ENCODE assay signal across 21 cellular contexts in the genomic region with DNA sequence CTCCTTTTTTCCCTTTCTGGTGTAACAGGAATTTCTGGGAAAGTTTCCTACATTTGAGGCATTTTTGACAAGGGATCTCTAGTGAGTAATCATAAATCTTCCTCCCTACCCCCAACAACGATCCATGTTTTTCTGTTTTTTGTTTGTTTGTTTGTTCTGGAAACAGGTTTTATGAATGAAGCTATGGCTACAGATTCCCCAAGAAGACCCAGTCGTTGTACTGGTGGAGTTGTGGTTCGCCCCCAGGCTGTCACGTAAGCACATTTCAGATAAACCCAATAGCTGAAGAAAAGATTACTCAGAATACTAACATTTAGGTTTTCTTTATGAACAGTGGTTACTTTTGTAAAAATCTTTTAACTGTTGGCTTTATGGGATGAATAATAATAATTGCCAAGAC. TPM values are rescaled to one million over a fixed set of nuclear protein-coding genes. Genes with fewer than 3 reads are reported as not detected.
DNase-seq lines count a peak whose midpoint lies in the region; ATAC-seq lines count a peak whose summit lies in the region.
"Had no signal": no experiment of that assay in that cellular context is flagged by ENCODE, and none has a peak within 500 bp of the region (broad histone marks: within the 10 kb centered on the region; RNA-seq: fewer than 3 reads in every experiment).

No MANE protein-coding gene starts in this region.

- no peaks in the 10 kb centered on the region for H3K27me3 ChIP-seq in naive thymus-derived CD4-positive, alpha-beta T cell (ENCODE audit: control insufficient read depth in 2 of 2, insufficient read depth in 2 of 2, low read length in 2 of 2)
- H3K27me3 ChIP-seq in aorta (ENCODE audit: control insufficient read depth in 1 of 2, insufficient read depth in 2 of 2, low read length in 1 of 2): no peaks in the 10 kb centered on the region

- no peaks in the 10 kb centered on the region for H3K27me3 Mint-ChIP-seq in activated naive CD8-positive, alpha-beta T cell
- no peaks in the 10 kb centered on the region for H3K27me3 Mint-ChIP-seq in activated naive CD8-positive, alpha-beta T cell treated with anti-CD3 and anti-CD28 coated beads for 36 hours
- no peaks in the 10 kb centered on the region for H3K27me3 Mint-ChIP-seq in activated T-helper 1 cell treated with anti-CD3 and anti-CD28 coated beads, Interleukin-12 subunit alpha, Interleukin-12 subunit beta, Interleukin-2, Interleukin-4 antibody, amounts not matched to agents 30 ng/mL and 10 ng/mL and 1 ng/mL, durations not matched to agents 14 hours and 24 hours and 36 hours (ENCODE audit: insufficient read depth)
- no peaks in the 10 kb centered on the region for H3K27me3 Mint-ChIP-seq in naive thymus-derived CD4-positive, alpha-beta T cell
- H3K27me3 Mint-ChIP-seq: stimulated activated memory B cell treated with anti-CD40 and anti-IgM and Interleukin-4, amounts not matched to agents 10 μg/mL and 1 μg/mL and 100 μg/mL, for 72 hours had no signal

- H3K4me1 Mint-ChIP-seq in activated naive CD8-positive, alpha-beta T cell (ENCODE audit: low read depth): peaks cover 21% of the 10 kb centered on the region
- H3K4me1 Mint-ChIP-seq in activated naive CD8-positive, alpha-beta T cell treated with anti-CD3 and anti-CD28 coated beads for 36 hours: peaks cover 14% of the 10 kb centered on the region
- peaks cover 19% of the 10 kb centered on the region for H3K4me1 Mint-ChIP-seq in activated T-helper 1 cell treated with anti-CD3 and anti-CD28 coated beads, Interleukin-12 subunit alpha, Interleukin-12 subunit beta, Interleukin-2, Interleukin-4 antibody, amounts not matched to agents 30 ng/mL and 10 ng/mL and 1 ng/mL, durations not matched to agents 14 hours and 24 hours and 36 hours (ENCODE audit: low read depth)
- H3K4me1 Mint-ChIP-seq in naive thymus-derived CD4-positive, alpha-beta T cell: peaks cover 10 to 30% (median 25%) of the 10 kb centered on the region in 7 donors

- peak overlapping the region; percentile 44 for H3K4me3 Mint-ChIP-seq in activated naive CD8-positive, alpha-beta T cell
- no peak overlapping the region for H3K4me3 Mint-ChIP-seq in activated naive CD8-positive, alpha-beta T cell treated with anti-CD3 and anti-CD28 coated beads for 36 hours
- peak overlapping the region; percentile 76 for H3K4me3 Mint-ChIP-seq in activated T-helper 1 cell treated with anti-CD3 and anti-CD28 coated beads, Interleukin-12 subunit alpha, Interleukin-12 subunit beta, Interleukin-2, Interleukin-4 antibody, amounts not matched to agents 30 ng/mL and 10 ng/mL and 1 ng/mL, durations not matched to agents 14 hours and 24 hours and 36 hours
- peak overlapping the region in 9 of 10 donors; percentile 10 to 99 (median 58) for H3K4me3 Mint-ChIP-seq in naive thymus-derived CD4-positive, alpha-beta T cell
- H3K4me3 Mint-ChIP-seq: stimulated activated memory B cell treated with anti-CD40 and anti-IgM and Interleukin-4, amounts not matched to agents 10 μg/mL and 1 μg/mL and 100 μg/mL, for 72 hours had no signal

- no peak overlapping the region for H3K4me3 ChIP-seq in naive thymus-derived CD4-positive, alpha-beta T cell (ENCODE audit: low read length)
- no peak overlapping the region for H3K4me3 ChIP-seq in aorta (ENCODE audit: low read length in 2 of 2)
- H3K4me3 ChIP-seq: prostate gland had no signal

- no peak overlapping the region for H3K27ac Mint-ChIP-seq in activated naive CD8-positive, alpha-beta T cell
- no peak overlapping the region for H3K27ac Mint-ChIP-seq in activated naive CD8-positive, alpha-beta T cell treated with anti-CD3 and anti-CD28 coated beads for 36 hours
- H3K27ac Mint-ChIP-seq in activated T-helper 1 cell treated with anti-CD3 and anti-CD28 coated beads, Interleukin-12 subunit alpha, Interleukin-12 subunit beta, Interleukin-2, Interleukin-4 antibody, amounts not matched to agents 30 ng/mL and 10 ng/mL and 1 ng/mL, durations not matched to agents 14 hours and 24 hours and 36 hours: no peak overlapping the region
- peak overlapping the region in 1 of 9 donors; percentile 41 for H3K27ac Mint-ChIP-seq in naive thymus-derived CD4-positive, alpha-beta T cell
- H3K27ac Mint-ChIP-seq: stimulated activated memory B cell treated with anti-CD40 and anti-IgM and Interleukin-4, amounts not matched to agents 10 μg/mL and 1 μg/mL and 100 μg/mL, for 72 hours had no signal

- 77 to 85% methylated on average over 4 of the region's 4 CpGs for WGBS in aorta, 2 donors

- H3K9me3 ChIP-seq in naive thymus-derived CD4-positive, alpha-beta T cell (ENCODE audit: control insufficient read depth in 2 of 3, low read length in 3 of 3): no peaks in the 10 kb centered on the region
- H3K9me3 ChIP-seq in aorta (ENCODE audit: control insufficient read depth, low read length): no peaks in the 10 kb centered on the region
- H3K9me3 ChIP-seq: prostate gland had no signal

- H3K4me1 ChIP-seq in naive thymus-derived CD4-positive, alpha-beta T cell (ENCODE audit: control insufficient read depth in 2 of 2, insufficient read depth in 2 of 2, low read length in 2 of 2): peaks cover 0 to 5% of the 10 kb centered on the region in 2 donors
- no peaks in the 10 kb centered on the region for H3K4me1 ChIP-seq in aorta (ENCODE audit: control insufficient read depth in 1 of 2, insufficient read depth in 2 of 2, low read length in 2 of 2)
- H3K4me1 ChIP-seq: prostate gland had no signal

- peaks cover 7% of the 10 kb centered on the region for H3K36me3 Mint-ChIP-seq in activated naive CD8-positive, alpha-beta T cell
- H3K36me3 Mint-ChIP-seq in activated naive CD8-positive, alpha-beta T cell treated with anti-CD3 and anti-CD28 coated beads for 36 hours: no peaks in the 10 kb centered on the region
- no peaks in the 10 kb centered on the region for H3K36me3 Mint-ChIP-seq in activated T-helper 1 cell treated with anti-CD3 and anti-CD28 coated beads, Interleukin-12 subunit alpha, Interleukin-12 subunit beta, Interleukin-2, Interleukin-4 antibody, amounts not matched to agents 30 ng/mL and 10 ng/mL and 1 ng/mL, durations not matched to agents 14 hours and 24 hours and 36 hours (ENCODE audit: low read depth)
- H3K36me3 Mint-ChIP-seq in naive thymus-derived CD4-positive, alpha-beta T cell: peaks cover 0 to 18% (median 0%) of the 10 kb centered on the region in 5 donors

- no peak overlapping the region for H3K27ac ChIP-seq in naive thymus-derived CD4-positive, alpha-beta T cell (ENCODE audit: low read depth, low read length)
- H3K27ac ChIP-seq in aorta (ENCODE audit: low read depth in 1 of 2, low read length in 2 of 2): no peak overlapping the region
- H3K27ac ChIP-seq: prostate gland, WERI-Rb-1 had no signal

- intact Hi-C loops in activated T-helper 1 cell treated with anti-CD3 and anti-CD28 coated beads, Interleukin-12 subunit alpha, Interleukin-12 subunit beta, Interleukin-2, Interleukin-4 antibody, amounts not matched to agents 30 ng/mL and 10 ng/mL and 1 ng/mL, durations not matched to agents 14 hours and 24 hours and 36 hours (cut with micrococcal nuclease): loop anchor here (5.0 to 10.0 kb wide), 3 partner anchors 543 to 1743 kb away; a partner anchor contains a TSS
- intact Hi-C loops in naive thymus-derived CD4-positive, alpha-beta T cell (cut with micrococcal nuclease): loop anchor here (5.0 to 10.0 kb wide), 5 partner anchors 733 to 1798 kb away; a partner anchor contains a TSS
- intact Hi-C loops in aorta (cut with DNase I): no loop called here

- H3K9me3 Mint-ChIP-seq in activated naive CD8-positive, alpha-beta T cell (ENCODE audit: low read depth): no peaks in the 10 kb centered on the region
- no peaks in the 10 kb centered on the region for H3K9me3 Mint-ChIP-seq in activated naive CD8-positive, alpha-beta T cell treated with anti-CD3 and anti-CD28 coated beads for 36 hours
- H3K9me3 Mint-ChIP-seq in activated T-helper 1 cell treated with anti-CD3 and anti-CD28 coated beads, Interleukin-12 subunit alpha, Interleukin-12 subunit beta, Interleukin-2, Interleukin-4 antibody, amounts not matched to agents 30 ng/mL and 10 ng/mL and 1 ng/mL, durations not matched to agents 14 hours and 24 hours and 36 hours: no peaks in the 10 kb centered on the region
- no peaks in the 10 kb centered on the region for H3K9me3 Mint-ChIP-seq in naive thymus-derived CD4-positive, alpha-beta T cell

- peaks cover 0 to 8% (median 0%) of the 10 kb centered on the region in 3 experiments for H3K36me3 ChIP-seq in naive thymus-derived CD4-positive, alpha-beta T cell (ENCODE audit: control insufficient read depth in 2 of 3, insufficient read depth in 3 of 3, low read length in 3 of 3)
- no peaks in the 10 kb centered on the region for H3K36me3 ChIP-seq in aorta (ENCODE audit: control insufficient read depth in 1 of 2, insufficient read depth in 2 of 2, low read length in 1 of 2)
- H3K36me3 ChIP-seq: prostate gland, WERI-Rb-1 had no signal

- CTCF ChIA-PET in naive thymus-derived CD4-positive, alpha-beta T cell (lab: Charles Lee): no interaction called here

- DNase-seq in activated naive CD8-positive, alpha-beta T cell treated with anti-CD3 and anti-CD28 coated beads for 36 hours: no peak
- DNase-seq in activated T-helper 1 cell treated with anti-CD3 and anti-CD28 coated beads, Interleukin-12 subunit alpha, Interleukin-12 subunit beta, Interleukin-2, Interleukin-4 antibody, amounts not matched to agents 30 ng/mL and 10 ng/mL and 1 ng/mL, durations not matched to agents 14 hours and 24 hours and 36 hours (ENCODE audit: low spot score): no peak
- no peak for DNase-seq in naive thymus-derived CD4-positive, alpha-beta T cell
- DNase-seq in aorta (no peak), NCI-H226 (no peak)
- DNase-seq: activated effector memory CD4-positive, alpha-beta T cell treated with anti-CD3 and anti-CD28 coated beads, Interleukin-2, amount 50 U/mL, for 16 hours; amygdala; central memory CD4-positive, alpha-beta T cell; DMS79 treated with DMSO at 0.1 percent for 48 hours; foreskin fibroblast; H7; hippocampal formation; KG1; NCI-H187; NCI-H2227 treated with DMSO at 0.1 percent for 48 hours; OCI-M1; WERI-Rb-1 had no signal

- POLR2A ChIA-PET in naive thymus-derived CD4-positive, alpha-beta T cell (lab: Charles Lee): no interaction called here

- ATAC-seq in naive thymus-derived CD4-positive, alpha-beta T cell: no peak
- ATAC-seq in aorta (ENCODE audit: low FRiP score): no peak
- ATAC-seq in HG02981 (IDR thresholded peaks at IDR 0.05; ENCODE audit: unreplicated experiment): no peak
- ATAC-seq: stimulated activated memory B cell treated with anti-CD40 and anti-IgM and Interleukin-4, amounts not matched to agents 10 μg/mL and 1 μg/mL and 100 μg/mL, for 72 hours had no signal

RNA-seq across cellular contexts. Expression of a gene that starts 1.6 kb away (rescaled TPM):
- 1 to 10 TPM; 4.9 to 7.0 TPM for total RNA-seq in activated naive CD8-positive, alpha-beta T cell treated with anti-CD3 and anti-CD28 coated beads for 36 hours
- total RNA-seq in activated T-helper 1 cell treated with anti-CD3 and anti-CD28 coated beads, Interleukin-12 subunit alpha, Interleukin-12 subunit beta, Interleukin-2, Interleukin-4 antibody, amounts not matched to agents 30 ng/mL and 10 ng/mL and 1 ng/mL, durations not matched to agents 14 hours and 24 hours and 36 hours: 8.3 and 8.5 TPM in 2 replicates
- total RNA-seq in naive thymus-derived CD4-positive, alpha-beta T cell: 10 to 100 TPM; 18.4 to 57.8 (median 42.3) TPM
- 10 to 100 TPM; 25.7 to 29.9 TPM for polyA plus RNA-seq in naive thymus-derived CD4-positive, alpha-beta T cell
- 10 to 100 TPM; 34.3 to 47.6 TPM for total RNA-seq in aorta
- 10 to 100 TPM; 11.6 to 20.5 TPM for polyA plus RNA-seq in aorta

Comparison
In these comparisons a context has a peak if more than half of its experiments do, and no peak if none do; other contexts are left out.
1. intact Hi-C loops: an anchor here in activated T-helper 1 cell treated with anti-CD3 and anti-CD28 coated beads, Interleukin-12 subunit alpha, Interleukin-12 subunit beta, Interleukin-2, Interleukin-4 antibody, amounts not matched to agents 30 ng/mL and 10 ng/mL and 1 ng/mL, durations not matched to agents 14 hours and 24 hours and 36 hours (5.0 to 10.0 kb wide) and naive thymus-derived CD4-positive, alpha-beta T cell (5.0 to 10.0 kb wide); none called in aorta.